17 cellular contexts compared by ENCODE assay signal in the genomic region with DNA sequence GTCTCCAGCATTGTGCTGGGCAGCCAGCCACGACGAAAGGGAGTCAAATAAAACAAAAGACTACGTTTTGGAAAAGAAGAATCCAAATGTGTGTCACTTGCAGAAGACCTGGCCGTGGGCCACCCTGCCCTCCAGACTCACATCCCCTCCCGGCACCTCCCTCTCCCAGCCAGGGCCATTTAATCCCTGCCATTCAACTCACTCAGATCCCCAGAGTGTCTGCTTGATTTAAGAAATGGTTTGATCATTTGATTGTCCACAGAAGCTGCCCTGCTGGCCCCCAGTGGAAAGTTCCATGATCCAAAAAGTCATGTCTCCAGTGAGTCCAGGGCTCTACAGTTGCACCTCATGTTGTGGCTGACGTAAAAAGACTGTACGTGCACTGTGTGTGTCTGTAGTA. TPM values are rescaled to one million over a fixed set of nuclear protein-coding genes. Genes with fewer than 3 reads are reported as not detected.
A peak's percentile ranks its signal among the peaks of the same experiment; 100 is the strongest.
DNase-seq lines count a peak whose midpoint lies in the region; ATAC-seq and TF ChIP-seq lines count a peak whose summit lies in the region.
"Had no signal": no experiment of that assay in that cellular context is flagged by ENCODE, and none has a peak within 500 bp of the region (broad histone marks: within the 10 kb centered on the region; RNA-seq: fewer than 3 reads in every experiment).

No MANE protein-coding gene starts in this region.

- peak; percentile 13 for DNase-seq in activated CD8-positive, alpha-beta T cell treated with anti-CD3 and anti-CD28 coated beads, Interleukin-2, amount 10 ng/mL, durations not matched to agents 7 days and 5 days
- no peak for DNase-seq in activated CD8-positive, alpha-beta T cell treated with anti-CD3 and anti-CD28 coated beads for 36 hours
- DNase-seq in NCI-H69 (lab: John Stamatoyannopoulos, UW) (peak; percentile 80), ecto neural progenitor cell (ENCODE audit: low spot score) (peak; percentile 45), osteocyte (ENCODE audit: extremely low spot score, unreplicated experiment) (peak; percentile 64), iPS-NIHi7 (ENCODE audit: extremely low spot score) (no peak), smooth muscle cell (lab: John Stamatoyannopoulos, UW; ENCODE audit: unreplicated experiment) (no peak)
- DNase-seq: ACHN; CD4-positive, alpha-beta T cell; DMS79 treated with DMSO at 0.1 percent for 48 hours; EL; GOT3; H9 had no signal

- ATAC-seq in activated CD8-positive, alpha-beta T cell treated with anti-CD3 and anti-CD28 coated beads, Interleukin-2, amount 10 ng/mL, durations not matched to agents 7 days and 5 days, result no peak
- ATAC-seq in activated CD8-positive, alpha-beta T cell treated with anti-CD3 and anti-CD28 coated beads for 36 hours, result no peak
- ATAC-seq in HG02623 (IDR thresholded peaks at IDR 0.05; ENCODE audit: unreplicated experiment), result no peak

- no peak overlapping the region for H3K4me3 ChIP-seq in smooth muscle cell

- WGBS in smooth muscle cell (ENCODE audit: low lambda C conversion rate), result 78% methylated on average over 7 of the region's 7 CpGs

- H3K9me3 ChIP-seq in smooth muscle cell (replicated peaks; ENCODE audit: low read depth), result no peaks in the 10 kb centered on the region

- no peaks in the 10 kb centered on the region for H4K20me1 ChIP-seq in smooth muscle cell (ENCODE audit: low read depth)
- H4K20me1 ChIP-seq: BLaER1 treated with 17β-estradiol and CSF1 and Interleukin-3, amounts not matched to agents 10 nM and 100 nM had no signal

- no peak for TF ChIP-seq CTCF in activated CD8-positive, alpha-beta T cell treated with anti-CD3 and anti-CD28 coated beads for 36 hours (IDR thresholded peaks at IDR 0.05)
- TF ChIP-seq CTCF in osteocyte (IDR thresholded peaks at IDR 0.05) (no peak), smooth muscle cell (IDR thresholded peaks at IDR 0.05; ENCODE audit: borderline replicate concordance, insufficient read depth, poor library complexity, severe bottlenecking) (no peak)

- H3K4me1 Mint-ChIP-seq in activated CD8-positive, alpha-beta T cell treated with anti-CD3 and anti-CD28 coated beads, Interleukin-2, amount 10 ng/mL, durations not matched to agents 7 days and 5 days (ENCODE audit: low read depth), result no peaks in the 10 kb centered on the region
- H3K4me1 Mint-ChIP-seq in activated CD8-positive, alpha-beta T cell treated with anti-CD3 and anti-CD28 coated beads for 36 hours (ENCODE audit: low read depth), result peaks cover 6% of the 10 kb centered on the region
- no peaks in the 10 kb centered on the region for H3K4me1 Mint-ChIP-seq in osteocyte (ENCODE audit: unreplicated experiment)

- H3K4me3 Mint-ChIP-seq in activated CD8-positive, alpha-beta T cell treated with anti-CD3 and anti-CD28 coated beads, Interleukin-2, amount 10 ng/mL, durations not matched to agents 7 days and 5 days, result no peak overlapping the region
- H3K4me3 Mint-ChIP-seq in activated CD8-positive, alpha-beta T cell treated with anti-CD3 and anti-CD28 coated beads for 36 hours, result no peak overlapping the region
- no peak overlapping the region for H3K4me3 Mint-ChIP-seq in osteocyte (ENCODE audit: unreplicated experiment)
- H3K4me3 Mint-ChIP-seq: CD4-positive, alpha-beta T cell; H9 had no signal

- H3K4me2 ChIP-seq in smooth muscle cell, result no peak overlapping the region
- H3K4me2 ChIP-seq: BLaER1 treated with 17β-estradiol and CSF1 and Interleukin-3, amounts not matched to agents 10 nM and 100 nM had no signal

- peaks cover 10% of the 10 kb centered on the region for H3K36me3 Mint-ChIP-seq in activated CD8-positive, alpha-beta T cell treated with anti-CD3 and anti-CD28 coated beads, Interleukin-2, amount 10 ng/mL, durations not matched to agents 7 days and 5 days (ENCODE audit: low read depth)
- no peaks in the 10 kb centered on the region for H3K36me3 Mint-ChIP-seq in activated CD8-positive, alpha-beta T cell treated with anti-CD3 and anti-CD28 coated beads for 36 hours (ENCODE audit: low read depth)
- H3K36me3 Mint-ChIP-seq in osteocyte (ENCODE audit: unreplicated experiment), result no peaks in the 10 kb centered on the region

- intact Hi-C loops in activated CD8-positive, alpha-beta T cell treated with anti-CD3 and anti-CD28 coated beads for 36 hours (cut with micrococcal nuclease), result no loop called here

- H3K27me3 Mint-ChIP-seq in activated CD8-positive, alpha-beta T cell treated with anti-CD3 and anti-CD28 coated beads, Interleukin-2, amount 10 ng/mL, durations not matched to agents 7 days and 5 days (ENCODE audit: low read depth), result peaks cover 5% of the 10 kb centered on the region
- no peaks in the 10 kb centered on the region for H3K27me3 Mint-ChIP-seq in activated CD8-positive, alpha-beta T cell treated with anti-CD3 and anti-CD28 coated beads for 36 hours
- peaks cover 6% of the 10 kb centered on the region for H3K27me3 Mint-ChIP-seq in osteocyte (ENCODE audit: unreplicated experiment)
- H3K27me3 Mint-ChIP-seq: CD4-positive, alpha-beta T cell had no signal

- H3K36me3 ChIP-seq in smooth muscle cell (ENCODE audit: low read depth), result no peaks in the 10 kb centered on the region
- H3K36me3 ChIP-seq: BLaER1 treated with 17β-estradiol and CSF1 and Interleukin-3, amounts not matched to agents 10 nM and 100 nM had no signal

- no peak overlapping the region for H2AFZ ChIP-seq in smooth muscle cell (ENCODE audit: low read depth)

- CTCF ChIA-PET in activated CD8-positive, alpha-beta T cell treated with anti-CD3 and anti-CD28 coated beads, Interleukin-2, amount 10 ng/mL, durations not matched to agents 7 days and 5 days (lab: Charles Lee), result no interaction called here
- CTCF ChIA-PET in activated CD8-positive, alpha-beta T cell treated with anti-CD3 and anti-CD28 coated beads for 36 hours (lab: Charles Lee), result no interaction called here

- no peaks in the 10 kb centered on the region for H3K79me2 ChIP-seq in smooth muscle cell (ENCODE audit: low read depth)

- no peaks in the 10 kb centered on the region for H3K4me1 ChIP-seq in smooth muscle cell (ENCODE audit: low read depth)

- no peak overlapping the region for H3K27ac ChIP-seq in smooth muscle cell (ENCODE audit: low read depth)
- H3K27ac ChIP-seq: BLaER1 treated with 17β-estradiol and CSF1 and Interleukin-3, amounts not matched to agents 10 nM and 100 nM had no signal

- no peak overlapping the region for H3K27ac Mint-ChIP-seq in activated CD8-positive, alpha-beta T cell treated with anti-CD3 and anti-CD28 coated beads, Interleukin-2, amount 10 ng/mL, durations not matched to agents 7 days and 5 days
- H3K27ac Mint-ChIP-seq in activated CD8-positive, alpha-beta T cell treated with anti-CD3 and anti-CD28 coated beads for 36 hours, result no peak overlapping the region
- no peak overlapping the region for H3K27ac Mint-ChIP-seq in osteocyte (ENCODE audit: unreplicated experiment)
- H3K27ac Mint-ChIP-seq: CD4-positive, alpha-beta T cell; H9 had no signal

- POLR2A ChIA-PET in activated CD8-positive, alpha-beta T cell treated with anti-CD3 and anti-CD28 coated beads, Interleukin-2, amount 10 ng/mL, durations not matched to agents 7 days and 5 days (lab: Charles Lee), result no interaction called here
- POLR2A ChIA-PET in activated CD8-positive, alpha-beta T cell treated with anti-CD3 and anti-CD28 coated beads for 36 hours (lab: Charles Lee), result no interaction called here

- H3K9me3 Mint-ChIP-seq in activated CD8-positive, alpha-beta T cell treated with anti-CD3 and anti-CD28 coated beads, Interleukin-2, amount 10 ng/mL, durations not matched to agents 7 days and 5 days (ENCODE audit: insufficient read depth), result peaks cover 50% of the 10 kb centered on the region
- H3K9me3 Mint-ChIP-seq in activated CD8-positive, alpha-beta T cell treated with anti-CD3 and anti-CD28 coated beads for 36 hours, result peaks cover 34% of the 10 kb centered on the region
- H3K9me3 Mint-ChIP-seq in osteocyte (ENCODE audit: unreplicated experiment), result peaks cover 29% of the 10 kb centered on the region

- no peaks in the 10 kb centered on the region for H3F3A ChIP-seq in smooth muscle cell (ENCODE audit: low read depth)

- no peaks in the 10 kb centered on the region for H3K27me3 ChIP-seq in smooth muscle cell (ENCODE audit: low read depth)
- H3K27me3 ChIP-seq: BLaER1 treated with 17β-estradiol and CSF1 and Interleukin-3, amounts not matched to agents 10 nM and 100 nM had no signal

- no peak overlapping the region for H3K9ac ChIP-seq in smooth muscle cell (ENCODE audit: low read depth)
- H3K9ac ChIP-seq: BLaER1 treated with 17β-estradiol and CSF1 and Interleukin-3, amounts not matched to agents 10 nM and 100 nM had no signal

RNA-seq across cellular contexts. Expression of a gene that starts 2.3 kb away (rescaled TPM):
- total RNA-seq in activated CD8-positive, alpha-beta T cell treated with anti-CD3 and anti-CD28 coated beads, Interleukin-2, amount 10 ng/mL, durations not matched to agents 7 days and 5 days, result not detected
- total RNA-seq in activated CD8-positive, alpha-beta T cell treated with anti-CD3 and anti-CD28 coated beads for 36 hours, result not detected
- total RNA-seq in osteocyte (not detected in 2 replicates), smooth muscle cell (not detected in 2 replicates)
- polyA plus RNA-seq in smooth muscle cell, result not detected in 2 replicates
- total RNA-seq: A172; CD4-positive, alpha-beta T cell; H9; HT-29 had no signal

RNA-seq across cellular contexts. Expression of a gene that starts 6.8 kb away (rescaled TPM):
- not detected for total RNA-seq in activated CD8-positive, alpha-beta T cell treated with anti-CD3 and anti-CD28 coated beads, Interleukin-2, amount 10 ng/mL, durations not matched to agents 7 days and 5 days
- total RNA-seq in activated CD8-positive, alpha-beta T cell treated with anti-CD3 and anti-CD28 coated beads for 36 hours, result not detected
- total RNA-seq in osteocyte, result not detected in 2 replicates
- total RNA-seq in smooth muscle cell, result not detected in 2 replicates
- not detected in 2 replicates for polyA plus RNA-seq in smooth muscle cell
- total RNA-seq: A172; CD4-positive, alpha-beta T cell; H9; HT-29 had no signal

RNA-seq across cellular contexts. Expression of a gene that starts 10.5 kb away (rescaled TPM):
- not detected for total RNA-seq in activated CD8-positive, alpha-beta T cell treated with anti-CD3 and anti-CD28 coated beads, Interleukin-2, amount 10 ng/mL, durations not matched to agents 7 days and 5 days
- total RNA-seq in activated CD8-positive, alpha-beta T cell treated with anti-CD3 and anti-CD28 coated beads for 36 hours, result not detected
- total RNA-seq in osteocyte (not detected in 2 replicates), smooth muscle cell (not detected in 2 replicates)
- not detected in 2 replicates for polyA plus RNA-seq in smooth muscle cell
- total RNA-seq: A172; CD4-positive, alpha-beta T cell; H9; HT-29 had no signal

RNA-seq across cellular contexts. Expression of a gene that starts 13.8 kb away (rescaled TPM):
- not detected for total RNA-seq in activated CD8-positive, alpha-beta T cell treated with anti-CD3 and anti-CD28 coated beads, Interleukin-2, amount 10 ng/mL, durations not matched to agents 7 days and 5 days
- total RNA-seq in activated CD8-positive, alpha-beta T cell treated with anti-CD3 and anti-CD28 coated beads for 36 hours, result not detected
- total RNA-seq in osteocyte (not detected in 2 replicates), smooth muscle cell (not detected in 2 replicates)
- polyA plus RNA-seq in smooth muscle cell, result not detected in 2 replicates
- total RNA-seq: A172; CD4-positive, alpha-beta T cell; H9; HT-29 had no signal

RNA-seq across cellular contexts. Expression of a gene that starts 17.0 kb away (rescaled TPM):
- total RNA-seq in activated CD8-positive, alpha-beta T cell treated with anti-CD3 and anti-CD28 coated beads, Interleukin-2, amount 10 ng/mL, durations not matched to agents 7 days and 5 days, result not detected
- total RNA-seq in activated CD8-positive, alpha-beta T cell treated with anti-CD3 and anti-CD28 coated beads for 36 hours, result not detected
- total RNA-seq in osteocyte (not detected in 2 replicates), smooth muscle cell (not detected in 2 replicates)
- polyA plus RNA-seq in smooth muscle cell, result not detected in 2 replicates
- total RNA-seq: A172; CD4-positive, alpha-beta T cell; H9; HT-29 had no signal

Comparison
In these comparisons a context has a peak if more than half of its experiments do, and no peak if none do; other contexts are left out.
1. DNase-seq: peak in activated CD8-positive, alpha-beta T cell treated with anti-CD3 and anti-CD28 coated beads, Interleukin-2, amount 10 ng/mL, durations not matched to agents 7 days and 5 days (single experiment), NCI-H69 (single experiment), ecto neural progenitor cell (single experiment) and osteocyte (single experiment); none in activated CD8-positive, alpha-beta T cell treated with anti-CD3 and anti-CD28 coated beads for 36 hours (single experiment), iPS-NIHi7 (single experiment) and smooth muscle cell (single experiment).